8 cellular contexts compared by ENCODE assay signal in genomic region chr14:71290960-71291466, GRCh38. TPM values are rescaled to one million over a fixed set of nuclear protein-coding genes. Genes with fewer than 3 reads are reported as not detected.
A peak's percentile ranks its signal among the peaks of the same experiment; 100 is the strongest.
DNase-seq lines count a peak whose midpoint lies in the region; ATAC-seq, FAIRE-seq and TF ChIP-seq lines count a peak whose summit lies in the region.

No MANE protein-coding gene starts in this region.

- intact Hi-C loops in HepG2 (cut with micrococcal nuclease; ENCODE audit: unreplicated experiment) (no loop called here), transverse colon (cut with DNase I; ENCODE audit: low total_unique reads) (no loop called here)

- FAIRE-seq in HepG2 (lab: Jason Lieb, UNC), result no peak

- 14% methylated on average over 4 of the region's 4 CpGs for WGBS in HepG2 (ENCODE audit: low lambda C conversion rate)
- WGBS in transverse colon (ENCODE audit: low coverage in 1 of 2), 2 donors, result 8 to 45% methylated on average over 2 to 4 of the region's 4 CpGs

- H3K9ac ChIP-seq in HepG2 (ENCODE audit: insufficient read depth, low read depth, low read length), result no peak overlapping the region

- peaks cover 14% of the 10 kb centered on the region for H3K4me1 Mint-ChIP-seq in activated naive CD8-positive, alpha-beta T cell treated with anti-CD3 and anti-CD28 coated beads for 36 hours

- CTCF ChIA-PET in HepG2 (lab: Yijun Ruan, JAX; ENCODE audit: low intra/inter-chr PET ratio, low total read pairs), result no interaction called here

- H2AFZ ChIP-seq in HepG2 (ENCODE audit: low read length), result no peak overlapping the region

- H4K20me1 ChIP-seq in HepG2 (ENCODE audit: insufficient read depth, low read length), result no peaks in the 10 kb centered on the region

- TF ChIP-seq POLR2A in HepG2 (IDR thresholded peaks at IDR 0.05; ENCODE audit: insufficient read depth in 1 of 2, low read depth in 2 of 2, low read length in 2 of 2) (no peak), transverse colon (IDR thresholded peaks at IDR 0.05) (no peak)

- peak; percentile 40 for DNase-seq in AG08396 (ENCODE audit: low spot score)
- DNase-seq in MV-4-11 (lab: John Stamatoyannopoulos, UW), result peak; percentile 80
- DNase-seq in activated naive CD8-positive, alpha-beta T cell treated with anti-CD3 and anti-CD28 coated beads for 36 hours, result peak; percentile 43
- peak; percentile 31 for DNase-seq in HepG2 (ENCODE audit: low spot score)
- DNase-seq in transverse colon, result peak; percentile 10
- DNase-seq in KG1 (lab: John Stamatoyannopoulos, UW), result no peak
- no peak for DNase-seq in DMS153 treated with DMSO at 0.1 percent for 48 hours (lab: John Stamatoyannopoulos, UW; ENCODE audit: unreplicated experiment)

- H3K27me3 Mint-ChIP-seq in activated naive CD8-positive, alpha-beta T cell treated with anti-CD3 and anti-CD28 coated beads for 36 hours, result no peaks in the 10 kb centered on the region

- H3K79me2 ChIP-seq in HepG2 (ENCODE audit: insufficient read depth, low read length), result no peaks in the 10 kb centered on the region

- no peak for TF ChIP-seq RAD21 in HepG2 (CRISPR knock-in tag; IDR thresholded peaks at IDR 0.05)

- 0 out of 2 replicates have a peak overlapping the region, but pooled peaks have one; percentile 6 for H3K4me2 ChIP-seq in HepG2 (ENCODE audit: low read depth, low read length)

- peak overlapping the region; percentile 74 for H3K27ac Mint-ChIP-seq in activated naive CD8-positive, alpha-beta T cell treated with anti-CD3 and anti-CD28 coated beads for 36 hours

- ATAC-seq in GM19463 (IDR thresholded peaks at IDR 0.05; ENCODE audit: unreplicated experiment) (peak; percentile 67), HepG2 (peak; percentile 46; the same call in 1 of the 3 replicates)

- in situ Hi-C loops in HepG2 (cut with HindIII; ENCODE audit: extremely low pct_ligation_motif_present, low pct_unique_long_range_greater_than_20kb) (no loop called here), transverse colon (cut with MboI; ENCODE audit: low pct_ligation_motif_present in 1 of 4, low pct_unique_long_range_greater_than_20kb in 1 of 4, low sequenced_read_pairs in 3 of 4) (no loop called here)

- no TSS peak for BruUV-seq in HepG2 (replicated peaks; lab: Mats Ljungman, UMichigan)

- H3K9me3 ChIP-seq in HepG2 (ENCODE audit: low read length), result no peaks in the 10 kb centered on the region
- no peaks in the 10 kb centered on the region for H3K9me3 ChIP-seq in transverse colon

- POLR2A ChIA-PET in HepG2 (lab: Yijun Ruan, JAX), result no interaction called here

- no peak overlapping the region for H3K4me3 Mint-ChIP-seq in activated naive CD8-positive, alpha-beta T cell treated with anti-CD3 and anti-CD28 coated beads for 36 hours

- no peaks in the 10 kb centered on the region for H3K36me3 Mint-ChIP-seq in activated naive CD8-positive, alpha-beta T cell treated with anti-CD3 and anti-CD28 coated beads for 36 hours

- TF ChIP-seq CTCF in HepG2 (CRISPR knock-in tag; IDR thresholded peaks at IDR 0.05), result no peak
- no peak for TF ChIP-seq CTCF in transverse colon (IDR thresholded peaks at IDR 0.05)

- TF ChIP-seq EP300 in HepG2 (IDR thresholded peaks at IDR 0.05; ENCODE audit: low read depth in 2 of 2, low read length in 2 of 2), result no peak
- TF ChIP-seq EP300 in HepG2 (CRISPR knock-in tag; IDR thresholded peaks at IDR 0.05; ENCODE audit: borderline replicate concordance), result no peak
- TF ChIP-seq EP300 in transverse colon (IDR thresholded peaks at IDR 0.05; ENCODE audit: low read depth), result no peak

- H3K9me3 Mint-ChIP-seq in activated naive CD8-positive, alpha-beta T cell treated with anti-CD3 and anti-CD28 coated beads for 36 hours, result peaks cover 1% of the 10 kb centered on the region

- H3K27ac ChIP-seq in HepG2 (ENCODE audit: extremely low read length, insufficient read depth, low read length) (no peak overlapping the region), transverse colon (no peak overlapping the region)

- H3K27me3 ChIP-seq in HepG2 (ENCODE audit: control insufficient read depth in 1 of 2, insufficient read depth in 2 of 2, low read length in 2 of 2), result peaks cover 0 to 6% of the 10 kb centered on the region in 2 experiments; a peak in 1 of 5 replicates
- H3K27me3 ChIP-seq in transverse colon, result no peaks in the 10 kb centered on the region

- H3K4me3 ChIP-seq in HepG2 (replicated peaks in 1 of 3; ENCODE audit: insufficient read depth in 1 of 3, low read depth in 2 of 3, low read length in 3 of 3), result no peak overlapping the region
- H3K4me3 ChIP-seq in transverse colon, result no peak overlapping the region

- H3K4me1 ChIP-seq in HepG2 (ENCODE audit: insufficient read depth, low read length) (no peaks in the 10 kb centered on the region), transverse colon (peaks cover 0 to 14% (median 5%) of the 10 kb centered on the region in 4 donors)

- H3K36me3 ChIP-seq in HepG2 (replicated peaks in 1 of 2; ENCODE audit: control insufficient read depth in 1 of 2, insufficient read depth in 2 of 2, low read length in 2 of 2) (no peaks in the 10 kb centered on the region), transverse colon (no peaks in the 10 kb centered on the region)

TF ChIP-seq in HepG2, 621 proteins besides CTCF, POLR2A, EP300 and RAD21 (continues in another document):
- TF ChIP-seq RXRA (CRISPR knock-in tag; IDR thresholded peaks at IDR 0.05), result no peak
- TF ChIP-seq FOSL2 (CRISPR knock-in tag; IDR thresholded peaks at IDR 0.05), result peak; percentile 48
- TF ChIP-seq ZNF674 (CRISPR knock-in tag; IDR thresholded peaks at IDR 0.05; ENCODE audit: low read depth), result no peak
- TF ChIP-seq ZSCAN29 (CRISPR knock-in tag; conservative IDR thresholded peaks at IDR 0.05), result no peak
- TF ChIP-seq MAX (IDR thresholded peaks at IDR 0.05), result no peak
- no peak for TF ChIP-seq KDM3A (CRISPR knock-in tag; IDR thresholded peaks at IDR 0.05; ENCODE audit: low read depth)
- TF ChIP-seq ELF3 (CRISPR knock-in tag; IDR thresholded peaks at IDR 0.05), result peak; percentile 20; the same call in 1 of the 2 replicates
- TF ChIP-seq SMAD1 (CRISPR knock-in tag; IDR thresholded peaks at IDR 0.05; ENCODE audit: borderline replicate concordance, low read depth), result no peak
- no peak for TF ChIP-seq KAT8 (CRISPR knock-in tag; IDR thresholded peaks at IDR 0.05)
- TF ChIP-seq ZNF570 (CRISPR knock-in tag; IDR thresholded peaks at IDR 0.05; ENCODE audit: borderline replicate concordance), result no peak
- TF ChIP-seq HMG20A (CRISPR knock-in tag; IDR thresholded peaks at IDR 0.05; ENCODE audit: borderline replicate concordance), result no peak
- TF ChIP-seq ZNF33A (CRISPR knock-in tag; IDR thresholded peaks at IDR 0.05; ENCODE audit: borderline replicate concordance), result no peak
- TF ChIP-seq ESRRA (CRISPR knock-in tag; IDR thresholded peaks at IDR 0.05; ENCODE audit: low read depth), result no peak
- TF ChIP-seq ZNF7 (CRISPR knock-in tag; IDR thresholded peaks at IDR 0.05), result peak; percentile 75
- no peak for TF ChIP-seq ZBTB33 (CRISPR knock-in tag; IDR thresholded peaks at IDR 0.05)
- TF ChIP-seq EZH2 (conservative IDR thresholded peaks at IDR 0.05; ENCODE audit: low read depth, low read length), result no peak

RNA-seq across cellular contexts. Expression of gene SIPA1L1, which starts 29.3 kb away (rescaled TPM):
- total RNA-seq in activated naive CD8-positive, alpha-beta T cell treated with anti-CD3 and anti-CD28 coated beads for 36 hours, result 10 to 100 TPM; 39.9 to 42.9 TPM
- 23.6 and 25.2 TPM in 2 replicates for total RNA-seq in HepG2 (2016; rRNA removed; fragmentation: Illumina TruSeq; extraction: Trizol)
- 16.7 and 16.9 TPM in 2 replicates for total RNA-seq in HepG2 (2016; cell fraction: cytosol; rRNA removed; fragmentation: Illumina TruSeq; extraction: Trizol; ENCODE audit: low read depth)
- total RNA-seq in HepG2 (2016; cell fraction: insoluble cytoplasmic fraction; rRNA removed; fragmentation: Illumina TruSeq; extraction: Trizol), result 20.2 TPM in 2 replicates
- total RNA-seq in HepG2 (2016; cell fraction: membrane; rRNA removed; fragmentation: Illumina TruSeq; extraction: Trizol), result 21.4 and 21.6 TPM in 2 replicates
- total RNA-seq in HepG2 (2016; cell fraction: nucleus; rRNA removed; fragmentation: Illumina TruSeq; extraction: Trizol), result 32.8 and 36.6 TPM in 2 replicates
- 12.8 and 13.4 TPM in 2 replicates for polyA plus RNA-seq in HepG2 (2011; rRNA removed)
- 10.8 and 12.1 TPM in 2 replicates for polyA plus RNA-seq in HepG2 (2011; cell fraction: cytosol; rRNA removed)
- polyA plus RNA-seq in HepG2 (2011; cell fraction: nucleus; rRNA removed), result 27.9 and 30.6 TPM in 2 replicates
- polyA plus RNA-seq in HepG2 (2012), result 12.7 and 16.7 TPM in 2 replicates
- polyA plus RNA-seq in HepG2 (2016; cell fraction: cytosol; fragmentation: Illumina TruSeq; extraction: Trizol; ENCODE audit: low read depth), result 2.1 and 2.3 TPM in 2 replicates
- 19.8 and 24.7 TPM in 2 replicates for polyA plus RNA-seq in HepG2 (2016; cell fraction: insoluble cytoplasmic fraction; fragmentation: Illumina TruSeq; extraction: Trizol; ENCODE audit: low read depth)
- 6.8 and 8.6 TPM in 2 replicates for polyA plus RNA-seq in HepG2 (2016; cell fraction: membrane; fragmentation: Illumina TruSeq; extraction: Trizol; ENCODE audit: low read depth)
- polyA plus RNA-seq in HepG2 (2016; cell fraction: nucleus; fragmentation: Illumina TruSeq; extraction: Trizol; ENCODE audit: insufficient read depth, low read depth), result 24.0 and 32.2 TPM in 2 replicates
- polyA minus RNA-seq in HepG2 (2011; rRNA and poly(A)+ RNA removed; ENCODE audit: low replicate concordance), result 22.9 and 93.6 TPM in 2 replicates
- 19.1 and 23.1 TPM in 2 replicates for polyA minus RNA-seq in HepG2 (2011; cell fraction: cytosol; rRNA and poly(A)+ RNA removed)
- polyA minus RNA-seq in HepG2 (2011; cell fraction: nucleus; rRNA and poly(A)+ RNA removed), result 49.7 and 56.6 TPM in 2 replicates
- total RNA-seq in transverse colon, result 100 to 1,000 TPM in 1 of 4 donors, 10 to 100 TPM in 3; 46.4 to 181 (median 81.7) TPM

Comparison
In these comparisons a context has a peak if more than half of its experiments do, and no peak if none do; other contexts are left out.
1. DNase-seq: peak in AG08396 (single experiment), MV-4-11 (single experiment), activated naive CD8-positive, alpha-beta T cell treated with anti-CD3 and anti-CD28 coated beads for 36 hours (single experiment), HepG2 (single experiment) and transverse colon (single experiment); none in KG1 (single experiment) and DMS153 treated with DMSO at 0.1 percent for 48 hours (single experiment).